7 cellular contexts compared by ENCODE assay signal in the genomic region with DNA sequence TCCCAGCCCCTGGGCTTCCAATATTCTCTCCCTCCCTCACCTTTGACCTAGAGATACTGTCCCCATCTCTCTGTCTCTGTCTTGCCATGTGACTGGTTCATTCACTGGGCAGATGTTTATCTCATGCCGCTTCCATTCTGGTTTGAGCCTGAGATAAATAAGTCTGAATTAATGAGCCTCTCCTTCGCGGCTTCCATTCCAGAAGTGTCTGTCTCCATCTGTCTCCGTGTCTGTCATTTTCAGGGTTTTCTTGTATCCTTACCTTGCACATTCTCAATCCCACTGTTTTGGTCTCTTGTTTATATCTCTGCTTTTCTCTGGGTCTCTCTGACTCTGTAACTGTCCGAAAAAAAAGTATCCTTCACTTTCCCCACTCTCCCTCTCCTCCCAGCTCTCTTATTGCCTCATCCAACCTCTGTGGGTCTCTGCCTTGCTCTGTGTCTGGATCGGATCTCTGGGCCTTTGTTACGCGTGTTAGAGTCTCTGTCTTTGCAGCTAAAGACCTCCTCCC. TPM values are rescaled to one million over a fixed set of nuclear protein-coding genes. Genes with fewer than 3 reads are reported as not detected.
DNase-seq lines count a peak whose midpoint lies in the region; ATAC-seq and TF ChIP-seq lines count a peak whose summit lies in the region.

No MANE protein-coding gene starts in this region.

- H3K9me3 ChIP-seq in HEK293 (ENCODE audit: control insufficient read depth, insufficient read depth, low read depth, low read length) (no peaks in the 10 kb centered on the region), skeletal muscle tissue (ENCODE audit: control insufficient read depth in 3 of 3, low read length in 3 of 3) (no peaks in the 10 kb centered on the region)

- POLR2A ChIA-PET in HEK293 (lab: Yijun Ruan, JAX) = interaction anchor here (0.5 to 3.3 kb wide), 11 partner anchors 8 to 268 kb away, joined by 3 to 28 read pairs (median 4); a partner anchor contains a TSS
- POLR2A ChIA-PET in T-cell (lab: Charles Lee) = interaction anchor here in 1 of 2 donors (0.6 kb wide), 1 partner anchor 14 kb away, joined by 3 read pairs; no protein-coding TSS in a partner anchor

- CTCF ChIA-PET in HEK293 (lab: Yijun Ruan, JAX) (interaction anchor here (0.6 to 1.5 kb wide), 4 partner anchors 22 to 442 kb away, joined by 3 to 5 read pairs (median 4); a partner anchor contains a TSS), T-cell (lab: Charles Lee) (interaction anchor here in 1 of 2 donors (0.6 to 0.7 kb wide), 2 partner anchors 116 to 179 kb away, joined by 3 read pairs; no protein-coding TSS in a partner anchor)

- peaks cover 0 to 19% of the 10 kb centered on the region in 2 experiments; a peak in 1 of 3 replicates for H3K36me3 ChIP-seq in HEK293 (ENCODE audit: control insufficient read depth in 2 of 2, insufficient read depth in 1 of 2, low read length in 2 of 2)
- peaks cover 0 to 3% (median 2%) of the 10 kb centered on the region in 3 donors for H3K36me3 ChIP-seq in skeletal muscle tissue (ENCODE audit: control insufficient read depth in 3 of 3, insufficient read depth in 3 of 3, low read length in 3 of 3)

- H3K4me3 Mint-ChIP-seq in T-cell = peak overlapping the region; percentile 78 to 81 (median 79)

- H3K4me3 ChIP-seq in HEK293 (ENCODE audit: low read depth, low read length) = peak overlapping the region; percentile 17
- peak overlapping the region; percentile 52 for H3K4me3 ChIP-seq in fibroblast of villous mesenchyme (ENCODE audit: low read depth, low read length)
- peak overlapping the region; percentile 69 to 72 (median 69) for H3K4me3 ChIP-seq in skeletal muscle tissue (ENCODE audit: low read length in 3 of 3)

- H3K9ac ChIP-seq in skeletal muscle tissue (ENCODE audit: low read depth in 1 of 3, low read length in 3 of 3) = peak overlapping the region; percentile 66 to 75 (median 70)

- peaks cover 40 to 58% (median 51%) of the 10 kb centered on the region in 3 donors for H3K4me1 Mint-ChIP-seq in T-cell

- ATAC-seq in T-cell (replicated peaks in 1 of 4) (no peak), GM19452 (IDR thresholded peaks at IDR 0.05; ENCODE audit: unreplicated experiment) (no peak), HG03354 (IDR thresholded peaks at IDR 0.05; ENCODE audit: poor library complexity, severe bottlenecking, unreplicated experiment) (no peak)

- peaks cover 19% of the 10 kb centered on the region for H3K36me3 Mint-ChIP-seq in T-cell

- TF ChIP-seq CTCF in HEK293 (tag by site-specific recombination; IDR thresholded peaks at IDR 0.05) (no peak), fibroblast of villous mesenchyme (IDR thresholded peaks at IDR 0.05; ENCODE audit: insufficient read depth, low read depth, low read length) (no peak)

- DNase-seq in T-cell (no peak), fibroblast of villous mesenchyme (ENCODE audit: low read depth) (no peak)
- no peak for DNase-seq in activated CD8-positive, alpha-beta memory T cell treated with anti-CD3 and anti-CD28 coated beads, Interleukin-2, amount 50 U/mL, for 48 hours

- H3K27me3 Mint-ChIP-seq in T-cell = no peaks in the 10 kb centered on the region

- H3K4me1 ChIP-seq in HEK293 (ENCODE audit: control insufficient read depth, insufficient read depth, low read length) = peaks cover 10% of the 10 kb centered on the region
- H3K4me1 ChIP-seq in skeletal muscle tissue (ENCODE audit: control insufficient read depth in 3 of 3, insufficient read depth in 3 of 3, low read length in 3 of 3) = peaks cover 28 to 35% (median 34%) of the 10 kb centered on the region in 3 donors

- no peaks in the 10 kb centered on the region for H3K9me3 Mint-ChIP-seq in T-cell

- peak overlapping the region; percentile 96 for H3K27ac Mint-ChIP-seq in T-cell

- H3K27me3 ChIP-seq in skeletal muscle tissue (ENCODE audit: control insufficient read depth in 3 of 3, insufficient read depth in 3 of 3, low read length in 3 of 3) = no peaks in the 10 kb centered on the region

- H3K27ac ChIP-seq in HEK293 (ENCODE audit: extremely low read depth, low read depth, low read length) (peak overlapping the region; percentile 51), skeletal muscle tissue (ENCODE audit: low read depth, low read length) (peak overlapping the region; percentile 71)

TF ChIP-seq in HEK293, 187 proteins besides CTCF, POLR2A, EP300 and RAD21 (continues in another document):
- TF ChIP-seq, protein P1, sequence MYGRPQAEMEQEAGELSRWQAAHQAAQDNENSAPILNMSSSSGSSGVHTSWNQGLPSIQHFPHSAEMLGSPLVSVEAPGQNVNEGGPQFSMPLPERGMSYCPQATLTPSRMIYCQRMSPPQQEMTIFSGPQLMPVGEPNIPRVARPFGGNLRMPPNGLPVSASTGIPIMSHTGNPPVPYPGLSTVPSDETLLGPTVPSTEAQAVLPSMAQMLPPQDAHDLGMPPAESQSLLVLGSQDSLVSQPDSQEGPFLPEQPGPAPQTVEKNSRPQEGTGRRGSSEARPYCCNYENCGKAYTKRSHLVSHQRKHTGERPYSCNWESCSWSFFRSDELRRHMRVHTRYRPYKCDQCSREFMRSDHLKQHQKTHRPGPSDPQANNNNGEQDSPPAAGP (tag by site-specific recombination; IDR thresholded peaks at IDR 0.05) = peak; percentile 42; the same call in 1 of the 2 replicates
- peak; percentile 97 for TF ChIP-seq PRDM1 (tag by site-specific recombination; IDR thresholded peaks at IDR 0.05)
- peak; percentile 63; the same call in 1 of the 2 replicates for TF ChIP-seq ZNF501 (tag by site-specific recombination; IDR thresholded peaks at IDR 0.05)
- TF ChIP-seq ZSCAN23 (tag by site-specific recombination; IDR thresholded peaks at IDR 0.05) = no peak
- TF ChIP-seq ZBTB17 (tag by site-specific recombination; IDR thresholded peaks at IDR 0.05) = peak; percentile 93; the same call in 1 of the 2 replicates
- TF ChIP-seq ZEB2 (tag by site-specific recombination; IDR thresholded peaks at IDR 0.05) = peak; percentile 36; the same call in 1 of the 2 replicates
- TF ChIP-seq, protein P2, sequence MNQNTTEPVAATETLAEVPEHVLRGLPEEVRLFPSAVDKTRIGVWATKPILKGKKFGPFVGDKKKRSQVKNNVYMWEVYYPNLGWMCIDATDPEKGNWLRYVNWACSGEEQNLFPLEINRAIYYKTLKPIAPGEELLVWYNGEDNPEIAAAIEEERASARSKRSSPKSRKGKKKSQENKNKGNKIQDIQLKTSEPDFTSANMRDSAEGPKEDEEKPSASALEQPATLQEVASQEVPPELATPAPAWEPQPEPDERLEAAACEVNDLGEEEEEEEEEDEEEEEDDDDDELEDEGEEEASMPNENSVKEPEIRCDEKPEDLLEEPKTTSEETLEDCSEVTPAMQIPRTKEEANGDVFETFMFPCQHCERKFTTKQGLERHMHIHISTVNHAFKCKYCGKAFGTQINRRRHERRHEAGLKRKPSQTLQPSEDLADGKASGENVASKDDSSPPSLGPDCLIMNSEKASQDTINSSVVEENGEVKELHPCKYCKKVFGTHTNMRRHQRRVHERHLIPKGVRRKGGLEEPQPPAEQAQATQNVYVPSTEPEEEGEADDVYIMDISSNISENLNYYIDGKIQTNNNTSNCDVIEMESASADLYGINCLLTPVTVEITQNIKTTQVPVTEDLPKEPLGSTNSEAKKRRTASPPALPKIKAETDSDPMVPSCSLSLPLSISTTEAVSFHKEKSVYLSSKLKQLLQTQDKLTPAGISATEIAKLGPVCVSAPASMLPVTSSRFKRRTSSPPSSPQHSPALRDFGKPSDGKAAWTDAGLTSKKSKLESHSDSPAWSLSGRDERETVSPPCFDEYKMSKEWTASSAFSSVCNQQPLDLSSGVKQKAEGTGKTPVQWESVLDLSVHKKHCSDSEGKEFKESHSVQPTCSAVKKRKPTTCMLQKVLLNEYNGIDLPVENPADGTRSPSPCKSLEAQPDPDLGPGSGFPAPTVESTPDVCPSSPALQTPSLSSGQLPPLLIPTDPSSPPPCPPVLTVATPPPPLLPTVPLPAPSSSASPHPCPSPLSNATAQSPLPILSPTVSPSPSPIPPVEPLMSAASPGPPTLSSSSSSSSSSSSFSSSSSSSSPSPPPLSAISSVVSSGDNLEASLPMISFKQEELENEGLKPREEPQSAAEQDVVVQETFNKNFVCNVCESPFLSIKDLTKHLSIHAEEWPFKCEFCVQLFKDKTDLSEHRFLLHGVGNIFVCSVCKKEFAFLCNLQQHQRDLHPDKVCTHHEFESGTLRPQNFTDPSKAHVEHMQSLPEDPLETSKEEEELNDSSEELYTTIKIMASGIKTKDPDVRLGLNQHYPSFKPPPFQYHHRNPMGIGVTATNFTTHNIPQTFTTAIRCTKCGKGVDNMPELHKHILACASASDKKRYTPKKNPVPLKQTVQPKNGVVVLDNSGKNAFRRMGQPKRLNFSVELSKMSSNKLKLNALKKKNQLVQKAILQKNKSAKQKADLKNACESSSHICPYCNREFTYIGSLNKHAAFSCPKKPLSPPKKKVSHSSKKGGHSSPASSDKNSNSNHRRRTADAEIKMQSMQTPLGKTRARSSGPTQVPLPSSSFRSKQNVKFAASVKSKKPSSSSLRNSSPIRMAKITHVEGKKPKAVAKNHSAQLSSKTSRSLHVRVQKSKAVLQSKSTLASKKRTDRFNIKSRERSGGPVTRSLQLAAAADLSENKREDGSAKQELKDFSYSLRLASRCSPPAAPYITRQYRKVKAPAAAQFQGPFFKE (tag by site-specific recombination; IDR thresholded peaks at IDR 0.05; ENCODE audit: borderline replicate concordance) = no peak
- TF ChIP-seq WT1 (tag by site-specific recombination; IDR thresholded peaks at IDR 0.05) = 0 out of 2 replicates have a peak, but pooled peaks have one; percentile 34
- TF ChIP-seq SP2 (tag by site-specific recombination; IDR thresholded peaks at IDR 0.05) = no peak
- TF ChIP-seq ZNF626 (tag by site-specific recombination; IDR thresholded peaks at IDR 0.05) = no peak

RNA-seq across cellular contexts. Expression of a gene that starts 4.3 kb away (rescaled TPM):
- total RNA-seq in T-cell = 10 to 100 TPM; 18.0 to 37.0 (median 31.8) TPM
- 7.8 and 10.0 TPM in 2 replicates for total RNA-seq in fibroblast of villous mesenchyme
- total RNA-seq in skeletal muscle tissue = 2.1 TPM

RNA-seq across cellular contexts. Expression of a gene that starts 4.6 kb away (rescaled TPM):
- total RNA-seq in T-cell = 1,000 to 10,000 TPM; 2,370 to 2,784 (median 2,662) TPM
- total RNA-seq in fibroblast of villous mesenchyme = 1,548 and 1,575 TPM in 2 replicates
- total RNA-seq in skeletal muscle tissue = 2,225 TPM

RNA-seq across cellular contexts. Expression of a gene that starts 8.7 kb away (rescaled TPM):
- total RNA-seq in T-cell (1 to 10 TPM in 4 of 5 donors, not detected in 1; 2.3 to 3.0 (median 2.7) TPM), fibroblast of villous mesenchyme (0.32 and 1.3 TPM in 2 replicates), skeletal muscle tissue (1.6 TPM)

RNA-seq across cellular contexts. Expression of a gene that starts 13.6 kb away (rescaled TPM):
- total RNA-seq in T-cell (10 to 100 TPM; 24.5 to 57.2 (median 56.0) TPM), fibroblast of villous mesenchyme (6.9 and 7.7 TPM in 2 replicates), skeletal muscle tissue (6.8 TPM)

RNA-seq across cellular contexts. Expression of a gene that starts 17.1 kb away (rescaled TPM):
- total RNA-seq in T-cell = not detected
- total RNA-seq in fibroblast of villous mesenchyme = not detected in 2 replicates
- total RNA-seq in skeletal muscle tissue = not detected

Comparison
In these comparisons a context has a peak if more than half of its experiments do, and no peak if none do; other contexts are left out.
1. H3K4me3 ChIP-seq: peak in every context shown above with its lines; median percentile 69 in skeletal muscle tissue; 52 in fibroblast of villous mesenchyme; 17 in HEK293.